Comparison of ENCODE assay signal across 16 cellular contexts in genomic region chr9:22124263-22125011, GRCh38.
DNase-seq lines count a peak whose midpoint lies in the region; ATAC-seq, FAIRE-seq and TF ChIP-seq lines count a peak whose summit lies in the region.
"Had no signal": no experiment of that assay in that cellular context is flagged by ENCODE, and none has a peak within 500 bp of the region (broad histone marks: within the 10 kb centered on the region; RNA-seq: fewer than 3 reads in every experiment).

No MANE protein-coding gene starts in this region.

- peak in 1 of 2 experiments; percentile 73; a peak in 3 of 6 replicates for ATAC-seq in A549
- peak; percentile 94 for ATAC-seq in left colon
- no peak for ATAC-seq in CD8-positive, alpha-beta T cell
- ATAC-seq: activated naive CD8-positive, alpha-beta T cell treated with anti-CD3 and anti-CD28 coated beads, Interleukin-2, amount 50 U/mL, for 24 hours had no signal

- peak overlapping the region; percentile 1; the same call in 2 of the 3 replicates for H3K4me2 ChIP-seq in A549

- H3K27ac Mint-ChIP-seq in CD8-positive, alpha-beta T cell = no peak overlapping the region
- H3K27ac Mint-ChIP-seq: activated naive CD8-positive, alpha-beta T cell treated with anti-CD3 and anti-CD28 coated beads, Interleukin-2, amount 50 U/mL, for 24 hours; activated T-cell treated with anti-CD3 and anti-CD28 coated beads, Interleukin-2, amount 50 U/mL, for 24 hours; CD4-positive, CD25-positive, alpha-beta regulatory T cell; memory B cell had no signal

- CTCF ChIA-PET in A549 (lab: Yijun Ruan, JAX) = interaction anchor here (0.6 to 2.3 kb wide), 8 partner anchors 10 to 729 kb away, joined by 3 to 15 read pairs (median 4); no protein-coding TSS in a partner anchor
- CTCF ChIA-PET in CD8-positive, alpha-beta T cell (lab: Charles Lee) = no interaction called here

- no peak overlapping the region for H3K4me3 Mint-ChIP-seq in CD8-positive, alpha-beta T cell
- H3K4me3 Mint-ChIP-seq: activated naive CD8-positive, alpha-beta T cell treated with anti-CD3 and anti-CD28 coated beads, Interleukin-2, amount 50 U/mL, for 24 hours; activated T-cell treated with anti-CD3 and anti-CD28 coated beads, Interleukin-2, amount 50 U/mL, for 24 hours; CD4-positive, CD25-positive, alpha-beta regulatory T cell; memory B cell had no signal

- peaks cover 14% of the 10 kb centered on the region for H3K27me3 Mint-ChIP-seq in CD8-positive, alpha-beta T cell (ENCODE audit: low read depth)

- no peak for TF ChIP-seq CTCF in A549 (IDR thresholded peaks at IDR 0.05)
- no peak for TF ChIP-seq CTCF in CD8-positive, alpha-beta T cell (IDR thresholded peaks at IDR 0.05)

- TF ChIP-seq EP300 in A549 (IDR thresholded peaks at IDR 0.05) = 0 out of 5 replicates have a peak, but pooled peaks of 1 of the 2 experiments have one; percentile 3

- TF ChIP-seq POLR2A in A549 (IDR thresholded peaks at IDR 0.05; ENCODE audit: low read length) = no peak

- no peak overlapping the region for H3K4me3 ChIP-seq in A549
- H3K4me3 ChIP-seq in CD8-positive, alpha-beta T cell (ENCODE audit: low read depth, low read length) = no peak overlapping the region

- peak overlapping the region; percentile 29 to 74; a peak in 4 of 6 replicates for H3K27ac ChIP-seq in A549
- H3K27ac ChIP-seq in CD8-positive, alpha-beta T cell (ENCODE audit: low read depth, low read length) = no peak overlapping the region

- H3K36me3 ChIP-seq in CD8-positive, alpha-beta T cell (ENCODE audit: insufficient read depth, low read length) = no peaks in the 10 kb centered on the region

- no peaks in the 10 kb centered on the region for H3K27me3 ChIP-seq in CD8-positive, alpha-beta T cell (ENCODE audit: insufficient read depth, low read length)

- H3K4me1 ChIP-seq in A549 = peaks cover 46% of the 10 kb centered on the region
- no peaks in the 10 kb centered on the region for H3K4me1 ChIP-seq in CD8-positive, alpha-beta T cell (ENCODE audit: insufficient read depth, low read length)

- DNase-seq in A549 (ENCODE audit: low read depth in 1 of 2, low spot score in 1 of 2) = peak; percentile 14 to 47
- DNase-seq in HuH-7 (ENCODE audit: low spot score) = peak; percentile 52
- peak; percentile 34 for DNase-seq in SHP77 treated with DMSO at 0.1 percent for 48 hours (lab: John Stamatoyannopoulos, UW)
- peak in 1 of 2 donors; percentile 57 for DNase-seq in left colon
- no peak for DNase-seq in cerebellum (ENCODE audit: low spot score)
- DNase-seq in activated gamma-delta T cell treated with Interleukin-2 at 50 U/mL for 16 hours = no peak
- DNase-seq in NOMO-1 (lab: John Stamatoyannopoulos, UW; ENCODE audit: unreplicated experiment in 2 of 2) = no peak
- no peak for DNase-seq in CD8-positive, alpha-beta T cell
- DNase-seq: activated CD4-positive, alpha-beta T cell treated with anti-CD3 and anti-CD28 coated beads, Interleukin-2, amount 50 U/mL, for 4 hours; activated naive CD8-positive, alpha-beta T cell treated with anti-CD3 and anti-CD28 coated beads, Interleukin-2, amount 50 U/mL, for 24 hours; activated T-cell treated with anti-CD3 and anti-CD28 coated beads, Interleukin-2, amount 50 U/mL, for 24 hours; caudate nucleus; CD4-positive, CD25-positive, alpha-beta regulatory T cell; NCI-H446; OCI-M1 had no signal

- H3K36me3 Mint-ChIP-seq in CD8-positive, alpha-beta T cell = no peaks in the 10 kb centered on the region
- H3K36me3 Mint-ChIP-seq: CD4-positive, CD25-positive, alpha-beta regulatory T cell had no signal

- no peak for TF ChIP-seq RAD21 in A549 (conservative IDR thresholded peaks at IDR 0.05 in 1 of 2, IDR thresholded peaks at IDR 0.05 in 1 of 2)

- FAIRE-seq in A549 (lab: Jason Lieb, UNC) = peak; percentile 51

- no peaks in the 10 kb centered on the region for H3K4me1 Mint-ChIP-seq in CD8-positive, alpha-beta T cell (ENCODE audit: low read depth)
- H3K4me1 Mint-ChIP-seq: activated naive CD8-positive, alpha-beta T cell treated with anti-CD3 and anti-CD28 coated beads, Interleukin-2, amount 50 U/mL, for 24 hours had no signal

- no peaks in the 10 kb centered on the region for H3K9me3 ChIP-seq in A549
- no peaks in the 10 kb centered on the region for H3K9me3 ChIP-seq in CD8-positive, alpha-beta T cell (ENCODE audit: low read length)

- intact Hi-C loops in left colon (cut with DNase I, micrococcal nuclease) = no loop called here
- intact Hi-C loops in CD8-positive, alpha-beta T cell (cut with DNase I, micrococcal nuclease) = no loop called here

- POLR2A ChIA-PET in A549 (lab: Yijun Ruan, JAX) = interaction anchor here (1.4 to 2.3 kb wide), 3 partner anchors 217 to 322 kb away, joined by 3 to 14 read pairs (median 8); partner anchors contain the start of gene MTAP
- POLR2A ChIA-PET in CD8-positive, alpha-beta T cell (lab: Charles Lee) = no interaction called here

- WGBS in A549 (ENCODE audit: missing lambda C conversion rate) = 42% methylated on average over 6 of the region's 6 CpGs

- no peaks in the 10 kb centered on the region for H3K9me3 Mint-ChIP-seq in CD8-positive, alpha-beta T cell
- H3K9me3 Mint-ChIP-seq: activated naive CD8-positive, alpha-beta T cell treated with anti-CD3 and anti-CD28 coated beads, Interleukin-2, amount 50 U/mL, for 24 hours; activated T-cell treated with anti-CD3 and anti-CD28 coated beads, Interleukin-2, amount 50 U/mL, for 24 hours had no signal

TF ChIP-seq in A549, 52 proteins besides CTCF, POLR2A, EP300 and RAD21:
- TF ChIP-seq GATA3 (IDR thresholded peaks at IDR 0.05; ENCODE audit: borderline replicate concordance) (0 out of 2 replicates have a peak, but pooled peaks have one; percentile 24), NFE2L2 (conservative IDR thresholded peaks at IDR 0.05; ENCODE audit: low read length) (no peak), ESRRA (IDR thresholded peaks at IDR 0.05; ENCODE audit: borderline replicate concordance, low read length) (no peak), RCOR1 (IDR thresholded peaks at IDR 0.05; ENCODE audit: low read depth, low read length) (no peak), MAZ (IDR thresholded peaks at IDR 0.05; ENCODE audit: borderline replicate concordance, low read depth, low read length) (no peak), EHF (CRISPR knock-in tag; IDR thresholded peaks at IDR 0.05) (no peak), NPAS2 (CRISPR knock-in tag; IDR thresholded peaks at IDR 0.05; ENCODE audit: borderline replicate concordance) (no peak)
TF ChIP-seq in A549: peak in this region for 1.

Comparison
In these comparisons a context has a peak if more than half of its experiments do, and no peak if none do; other contexts are left out.
1. DNase-seq: peak in A549 (2 of 2), HuH-7 (single experiment) and SHP77 treated with DMSO at 0.1 percent for 48 hours (single experiment); none in cerebellum (single experiment), activated gamma-delta T cell treated with Interleukin-2 at 50 U/mL for 16 hours (single experiment), NOMO-1 (0 of 2) and CD8-positive, alpha-beta T cell (0 of 7).